In genomic region chr17:77842148-77842905, GRCh38 we compare ENCODE assay signal across 9 cellular contexts.
DNase-seq lines count a peak whose midpoint lies in the region; ATAC-seq and TF ChIP-seq lines count a peak whose summit lies in the region.
"Had no signal": no experiment of that assay in that cellular context is flagged by ENCODE, and none has a peak within 500 bp of the region (broad histone marks: within the 10 kb centered on the region; RNA-seq: fewer than 3 reads in every experiment).

No MANE protein-coding gene starts in this region.

- peak; percentile 67 for ATAC-seq in activated naive CD8-positive, alpha-beta T cell treated with anti-CD3 and anti-CD28 coated beads, Interleukin-2, amount 50 U/mL, for 24 hours
- ATAC-seq in HG03135 (IDR thresholded peaks at IDR 0.05; ENCODE audit: unreplicated experiment): no peak
- ATAC-seq in HG02973 (IDR thresholded peaks at IDR 0.05; ENCODE audit: unreplicated experiment): no peak

- no peak for TF ChIP-seq CTCF in osteoblast (IDR thresholded peaks at IDR 0.05; ENCODE audit: extremely low read depth, low read depth, low read length)

- H3K4me1 ChIP-seq in osteoblast (ENCODE audit: insufficient read depth, low read length): peaks cover 27% of the 10 kb centered on the region

- peak overlapping the region; percentile 68 for H3K27ac ChIP-seq in osteoblast (ENCODE audit: low read depth, low read length)

- H3K4me3 Mint-ChIP-seq in activated naive CD8-positive, alpha-beta T cell treated with anti-CD3 and anti-CD28 coated beads, Interleukin-2, amount 50 U/mL, for 24 hours: peak overlapping the region; percentile 59

- H3K27me3 ChIP-seq in osteoblast (ENCODE audit: insufficient read depth, low read length): no peaks in the 10 kb centered on the region

- peak overlapping the region; percentile 43 for H3K4me2 ChIP-seq in osteoblast (ENCODE audit: insufficient read depth, low read length)

- H3K27me3 Mint-ChIP-seq in activated naive CD8-positive, alpha-beta T cell treated with anti-CD3 and anti-CD28 coated beads, Interleukin-2, amount 50 U/mL, for 24 hours: peaks cover 8% of the 10 kb centered on the region

- no peaks in the 10 kb centered on the region for H4K20me1 ChIP-seq in osteoblast (ENCODE audit: insufficient read depth, low read length)

- H3K4me3 ChIP-seq in osteoblast (ENCODE audit: insufficient read depth, low read length): no peak overlapping the region

- H3K36me3 ChIP-seq in osteoblast (ENCODE audit: insufficient read depth, low read length): no peaks in the 10 kb centered on the region

- peak overlapping the region; percentile 90 for H3K27ac Mint-ChIP-seq in activated naive CD8-positive, alpha-beta T cell treated with anti-CD3 and anti-CD28 coated beads, Interleukin-2, amount 50 U/mL, for 24 hours

- peak; percentile 51 to 73 (median 66) for DNase-seq in NCI-H1417 (lab: John Stamatoyannopoulos, UW)
- no peak for DNase-seq in NCI-H1417 treated with DMSO at 0.1 percent for 48 hours (lab: John Stamatoyannopoulos, UW)
- peak; percentile 70 for DNase-seq in NCI-H2196 treated with DMSO at 0.1 percent for 48 hours (lab: John Stamatoyannopoulos, UW; ENCODE audit: unreplicated experiment)
- DNase-seq in activated naive CD8-positive, alpha-beta T cell treated with anti-CD3 and anti-CD28 coated beads, Interleukin-2, amount 50 U/mL, for 24 hours: peak; percentile 44
- peak; percentile 89 for DNase-seq in osteoblast (ENCODE audit: insufficient read length, low spot score, missing footprints)
- no peak for DNase-seq in globus pallidus (ENCODE audit: low spot score)
- DNase-seq: NCI-H1694 had no signal

- peaks cover 2% of the 10 kb centered on the region for H3K36me3 Mint-ChIP-seq in activated naive CD8-positive, alpha-beta T cell treated with anti-CD3 and anti-CD28 coated beads, Interleukin-2, amount 50 U/mL, for 24 hours (ENCODE audit: low read depth)

- no peak overlapping the region for H2AFZ ChIP-seq in osteoblast (ENCODE audit: low read length)

- peaks cover 66% of the 10 kb centered on the region for H3K4me1 Mint-ChIP-seq in activated naive CD8-positive, alpha-beta T cell treated with anti-CD3 and anti-CD28 coated beads, Interleukin-2, amount 50 U/mL, for 24 hours

- peaks cover 4% of the 10 kb centered on the region for H3K9me3 Mint-ChIP-seq in activated naive CD8-positive, alpha-beta T cell treated with anti-CD3 and anti-CD28 coated beads, Interleukin-2, amount 50 U/mL, for 24 hours

- no peaks in the 10 kb centered on the region for H3K79me2 ChIP-seq in osteoblast (ENCODE audit: insufficient read depth, low read length)

- no peaks in the 10 kb centered on the region for H3K9me3 ChIP-seq in osteoblast (ENCODE audit: low read depth, low read length)

Comparison
In these comparisons a context has a peak if more than half of its experiments do, and no peak if none do; other contexts are left out.
1. DNase-seq: peak in NCI-H1417 (3 of 3), NCI-H2196 treated with DMSO at 0.1 percent for 48 hours (single experiment), activated naive CD8-positive, alpha-beta T cell treated with anti-CD3 and anti-CD28 coated beads, Interleukin-2, amount 50 U/mL, for 24 hours (single experiment) and osteoblast (single experiment); none in NCI-H1417 treated with DMSO at 0.1 percent for 48 hours (single experiment) and globus pallidus (single experiment).